Comparison of ENCODE assay signal across 1 cellular context in genomic region chr1:228527596-228527995, GRCh38.
TF ChIP-seq lines count a peak whose summit lies in the region.

No MANE protein-coding gene starts in this region.

TF ChIP-seq in GM12878, 131 proteins besides CTCF, POLR2A, EP300 and RAD21 (continued from another document):
- TF ChIP-seq CEBPZ (IDR thresholded peaks at IDR 0.05; ENCODE audit: low read depth, low read length) (no peak), SPI1 (IDR thresholded peaks at IDR 0.05; ENCODE audit: borderline replicate concordance, insufficient read depth, low read depth, low read length) (peak; percentile 54; the same call in 1 of the 2 replicates), RCOR1 (conservative IDR thresholded peaks at IDR 0.05; ENCODE audit: low read depth, low read length) (no peak)
